Comparison of ENCODE assay signal across 10 cellular contexts in the genomic region with DNA sequence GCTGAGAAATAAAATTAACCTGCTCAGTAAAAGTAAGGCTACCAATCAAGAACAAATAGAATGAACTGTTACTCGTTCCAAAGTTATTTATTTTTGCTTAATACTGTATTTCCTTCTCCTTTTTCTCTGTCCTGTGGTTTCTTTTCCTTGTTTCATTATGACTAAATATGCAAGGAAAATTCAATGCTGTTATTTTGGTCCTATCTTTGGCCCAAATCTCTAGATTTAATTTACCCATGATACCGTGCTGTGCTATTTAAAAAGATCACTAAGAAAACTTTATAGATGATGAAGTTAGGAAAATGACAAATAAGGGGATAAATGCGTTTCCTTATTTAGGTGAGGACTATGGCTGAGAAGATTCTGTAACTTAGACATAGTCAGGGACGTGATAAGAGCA. TPM values are rescaled to one million over a fixed set of nuclear protein-coding genes. Genes with fewer than 3 reads are reported as not detected.
DNase-seq lines count a peak whose midpoint lies in the region; ATAC-seq and FAIRE-seq lines count a peak whose summit lies in the region.
"Had no signal": no experiment of that assay in that cellular context is flagged by ENCODE, and none has a peak within 500 bp of the region (broad histone marks: within the 10 kb centered on the region; RNA-seq: fewer than 3 reads in every experiment).

No MANE protein-coding gene starts in this region.

- H3K4me1 ChIP-seq in BLaER1: peaks cover 100% of the 10 kb centered on the region
- H3K4me1 ChIP-seq in HUES48 (ENCODE audit: control insufficient read depth, insufficient read depth, low read length): peaks cover 25% of the 10 kb centered on the region
- H3K4me1 ChIP-seq in mesodermal cell (ENCODE audit: control insufficient read depth, insufficient read depth, low read length, poor library complexity, severe bottlenecking): peaks cover 37% of the 10 kb centered on the region

- peak overlapping the region; percentile 67 for H3K4me2 ChIP-seq in BLaER1

- H3K36me3 ChIP-seq in BLaER1 (peaks cover 6% of the 10 kb centered on the region; the same call in 1 of the 2 replicates), HUES48 (ENCODE audit: control insufficient read depth, insufficient read depth, low read length) (no peaks in the 10 kb centered on the region), mesodermal cell (ENCODE audit: control insufficient read depth, insufficient read depth, low read length) (peaks cover 13% of the 10 kb centered on the region)

- H3K27me3 ChIP-seq in BLaER1: no peaks in the 10 kb centered on the region
- no peaks in the 10 kb centered on the region for H3K27me3 ChIP-seq in HUES48 (ENCODE audit: control insufficient read depth, insufficient read depth, low read length)

- no peaks in the 10 kb centered on the region for H4K20me1 ChIP-seq in BLaER1

- H3K36me3 Mint-ChIP-seq in activated naive CD4-positive, alpha-beta T cell treated with anti-CD3 and anti-CD28 coated beads, Interleukin-2, amount 50 U/mL, for 72 hours: peaks cover 0 to 24% of the 10 kb centered on the region in 2 donors
- H3K36me3 Mint-ChIP-seq: naive thymus-derived CD8-positive, alpha-beta T cell had no signal

- 82 to 100% methylated on average over 1 to 2 of the region's 4 CpGs for WGBS in mesodermal cell (ENCODE audit: insufficient coverage in 2 of 2), 2 experiments

- H3K9me3 ChIP-seq in BLaER1 (no peaks in the 10 kb centered on the region), HUES48 (ENCODE audit: control insufficient read depth, insufficient read depth, low read length) (no peaks in the 10 kb centered on the region), mesodermal cell (ENCODE audit: control insufficient read depth, low read length) (no peaks in the 10 kb centered on the region)

- H3K4me3 ChIP-seq in BLaER1: peak overlapping the region; percentile 30; the same call in 1 of the 2 replicates
- no peak overlapping the region for H3K4me3 ChIP-seq in HUES48 (ENCODE audit: low read depth, low read length)
- no peak overlapping the region for H3K4me3 ChIP-seq in mesodermal cell (ENCODE audit: extremely low read depth, insufficient read depth, low read length, poor library complexity, severe bottlenecking)

- peak overlapping the region; percentile 73 for H3K9ac ChIP-seq in BLaER1
- no peak overlapping the region for H3K9ac ChIP-seq in HUES48 (ENCODE audit: low read depth, low read length)

- H3K27ac Mint-ChIP-seq in activated naive CD4-positive, alpha-beta T cell treated with anti-CD3 and anti-CD28 coated beads, Interleukin-2, amount 50 U/mL, for 72 hours: peak overlapping the region; percentile 94 to 98

- H3K27ac ChIP-seq in BLaER1: peak overlapping the region; percentile 87
- H3K27ac ChIP-seq in HUES48 (ENCODE audit: low read depth, low read length): peak overlapping the region; percentile 77
- H3K27ac ChIP-seq in mesodermal cell (ENCODE audit: low read depth, low read length, severe bottlenecking): peak overlapping the region; percentile 89

- no peak for ATAC-seq in activated naive CD4-positive, alpha-beta T cell treated with anti-CD3 and anti-CD28 coated beads, Interleukin-2, amount 50 U/mL, for 72 hours
- ATAC-seq: naive thymus-derived CD8-positive, alpha-beta T cell had no signal

- no peaks in the 10 kb centered on the region for H3K9me3 Mint-ChIP-seq in activated naive CD4-positive, alpha-beta T cell treated with anti-CD3 and anti-CD28 coated beads, Interleukin-2, amount 50 U/mL, for 72 hours

- no peak for DNase-seq in activated naive CD4-positive, alpha-beta T cell treated with anti-CD3 and anti-CD28 coated beads, Interleukin-2, amount 50 U/mL, for 72 hours (ENCODE audit: low spot score in 2 of 2)
- DNase-seq in mesenteric fat pad (ENCODE audit: low spot score) (no peak), AG08395 (ENCODE audit: low spot score) (no peak), HTR-8/SVneo (ENCODE audit: insufficient read length, low spot score) (no peak), NCI-H526 (lab: John Stamatoyannopoulos, UW) (no peak)
- DNase-seq: naive thymus-derived CD8-positive, alpha-beta T cell; NCI-H1105 had no signal

- no peak for FAIRE-seq in HTR-8/SVneo (lab: Jason Lieb, UNC)

RNA-seq across cellular contexts. Expression of a gene that starts 45.3 kb away (rescaled TPM):
- total RNA-seq in activated naive CD4-positive, alpha-beta T cell treated with anti-CD3 and anti-CD28 coated beads, Interleukin-2, amount 50 U/mL, for 72 hours: 10 to 100 TPM; 28.4 to 34.9 TPM
- 20.7 TPM for polyA plus RNA-seq in mesodermal cell (2013, experiment 1 of 2)
- 22.6 TPM for polyA plus RNA-seq in mesodermal cell (2013, experiment 2 of 2)
- total RNA-seq in mesenteric fat pad: 24.0 TPM
